Comparison of ENCODE assay signal across 8 cellular contexts in genomic region chr18:79679552-79680099, GRCh38. TPM values are rescaled to one million over a fixed set of nuclear protein-coding genes. Genes with fewer than 3 reads are reported as not detected.
DNase-seq lines count a peak whose midpoint lies in the region; ATAC-seq, FAIRE-seq and TF ChIP-seq lines count a peak whose summit lies in the region.

A gene with protein sequence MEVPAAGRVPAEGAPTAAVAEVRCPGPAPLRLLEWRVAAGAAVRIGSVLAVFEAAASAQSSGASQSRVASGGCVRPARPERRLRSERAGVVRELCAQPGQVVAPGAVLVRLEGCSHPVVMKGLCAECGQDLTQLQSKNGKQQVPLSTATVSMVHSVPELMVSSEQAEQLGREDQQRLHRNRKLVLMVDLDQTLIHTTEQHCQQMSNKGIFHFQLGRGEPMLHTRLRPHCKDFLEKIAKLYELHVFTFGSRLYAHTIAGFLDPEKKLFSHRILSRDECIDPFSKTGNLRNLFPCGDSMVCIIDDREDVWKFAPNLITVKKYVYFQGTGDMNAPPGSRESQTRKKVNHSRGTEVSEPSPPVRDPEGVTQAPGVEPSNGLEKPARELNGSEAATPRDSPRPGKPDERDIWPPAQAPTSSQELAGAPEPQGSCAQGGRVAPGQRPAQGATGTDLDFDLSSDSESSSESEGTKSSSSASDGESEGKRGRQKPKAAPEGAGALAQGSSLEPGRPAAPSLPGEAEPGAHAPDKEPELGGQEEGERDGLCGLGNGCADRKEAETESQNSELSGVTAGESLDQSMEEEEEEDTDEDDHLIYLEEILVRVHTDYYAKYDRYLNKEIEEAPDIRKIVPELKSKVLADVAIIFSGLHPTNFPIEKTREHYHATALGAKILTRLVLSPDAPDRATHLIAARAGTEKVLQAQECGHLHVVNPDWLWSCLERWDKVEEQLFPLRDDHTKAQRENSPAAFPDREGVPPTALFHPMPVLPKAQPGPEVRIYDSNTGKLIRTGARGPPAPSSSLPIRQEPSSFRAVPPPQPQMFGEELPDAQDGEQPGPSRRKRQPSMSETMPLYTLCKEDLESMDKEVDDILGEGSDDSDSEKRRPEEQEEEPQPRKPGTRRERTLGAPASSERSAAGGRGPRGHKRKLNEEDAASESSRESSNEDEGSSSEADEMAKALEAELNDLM (plus strand): TSS chr18:79679803. CDS start chr18:79679948, 145 bp downstream.

- no peaks in the 10 kb centered on the region for H3K27me3 Mint-ChIP-seq in progenitor cell of endocrine pancreas

- H3K36me3 ChIP-seq in adrenal gland (replicated peaks in 1 of 2), result no peaks in the 10 kb centered on the region
- H3K36me3 ChIP-seq in left ventricle myocardium inferior, result peaks cover 3% of the 10 kb centered on the region
- peaks cover 0 to 3% (median 0%) of the 10 kb centered on the region in 4 donors for H3K36me3 ChIP-seq in upper lobe of left lung

- H3K4me1 Mint-ChIP-seq in progenitor cell of endocrine pancreas (ENCODE audit: low read depth), result peaks cover 39% of the 10 kb centered on the region

- 0 out of 2 replicates have a peak, but pooled peaks have one; percentile 33 for TF ChIP-seq POLR2A in GM12891 (IDR thresholded peaks at IDR 0.05; ENCODE audit: low read depth, low read length)
- peak; percentile 42 to 76 for TF ChIP-seq POLR2A in adrenal gland (IDR thresholded peaks at IDR 0.05)
- TF ChIP-seq POLR2A in upper lobe of left lung (IDR thresholded peaks at IDR 0.05), result peak in 3 of 4 donors; percentile 36 to 86 (median 76)

- 0% methylated on average over 2 to 88 of the region's 88 CpGs for WGBS in adrenal gland, 4 donors
- WGBS in upper lobe of left lung, 2 donors, result 0% methylated on average over 17 of the region's 88 CpGs; no CpG with 5 or more reads in 1 of the 2 donors

- H3K4me1 ChIP-seq in adrenal gland (replicated peaks in 1 of 2) (peaks cover 18 to 30% of the 10 kb centered on the region in 2 donors), left ventricle myocardium inferior (peaks cover 59% of the 10 kb centered on the region), upper lobe of left lung (peaks cover 21 to 51% (median 33%) of the 10 kb centered on the region in 4 donors)

- ATAC-seq in HG02642 (IDR thresholded peaks at IDR 0.05; ENCODE audit: poor library complexity, unreplicated experiment) (peak; percentile 70), upper lobe of left lung (ENCODE audit: low FRiP score in 2 of 2) (peak; percentile 93 to 94)

- intact Hi-C loops in adrenal gland (cut with DNase I), result loop anchor here in 1 of 2 donors (10.0 kb wide), 2 partner anchors 275 to 355 kb away; partner anchors contain the start of genes RBFA and SLC66A2
- intact Hi-C loops in left ventricle myocardium inferior (cut with micrococcal nuclease), result no loop called here

- H3K27me3 ChIP-seq in adrenal gland (no peaks in the 10 kb centered on the region), left ventricle myocardium inferior (ENCODE audit: low read depth) (no peaks in the 10 kb centered on the region), upper lobe of left lung (no peaks in the 10 kb centered on the region)

- H3K27ac ChIP-seq in adrenal gland (peak within 1 kb of the TSS; percentile 95 to 100 (median 97)), left ventricle myocardium inferior (replicated peaks) (peak within 1 kb of the TSS; percentile 100), upper lobe of left lung (peak within 1 kb of the TSS; percentile 99)

- H3K9me3 Mint-ChIP-seq in progenitor cell of endocrine pancreas (ENCODE audit: low read depth), result no peaks in the 10 kb centered on the region

- peak in 2 of 6 experiments; percentile 4 to 22 for TF ChIP-seq CTCF in adrenal gland (IDR thresholded peaks at IDR 0.05)
- no peak for TF ChIP-seq CTCF in left ventricle myocardium inferior (IDR thresholded peaks at IDR 0.05; ENCODE audit: borderline replicate concordance)
- no peak for TF ChIP-seq CTCF in progenitor cell of endocrine pancreas (IDR thresholded peaks at IDR 0.05; ENCODE audit: unreplicated experiment)
- peak in 4 of 6 experiments; percentile 20 to 54 (median 44) for TF ChIP-seq CTCF in upper lobe of left lung (IDR thresholded peaks at IDR 0.05)

- H3K9me3 ChIP-seq in adrenal gland (replicated peaks in 1 of 3) (no peaks in the 10 kb centered on the region), left ventricle myocardium inferior (replicated peaks) (no peaks in the 10 kb centered on the region), upper lobe of left lung (no peaks in the 10 kb centered on the region)

- DNase-seq in GM12891 (ENCODE audit: insufficient read length, low spot score) (peak; percentile 95), NCI-H1105 treated with DMSO at 0.1 percent for 48 hours (lab: John Stamatoyannopoulos, UW) (peak; percentile 87), SW 1271 (lab: John Stamatoyannopoulos, UW) (peak; percentile 56 to 89), adrenal gland (peak; percentile 90 to 97 (median 93)), left ventricle myocardium inferior (peak; percentile 91), progenitor cell of endocrine pancreas (ENCODE audit: low spot score, unreplicated experiment) (peak; percentile 68), upper lobe of left lung (peak; percentile 90 to 99)

- H3K4me3 ChIP-seq in adrenal gland (peak within 1 kb of the TSS; percentile 54 to 87 (median 74)), left ventricle myocardium inferior (peak within 1 kb of the TSS; percentile 84), upper lobe of left lung (peak within 1 kb of the TSS; percentile 75 to 98 (median 90))

- peak within 1 kb of the TSS; percentile 99 for H3K27ac Mint-ChIP-seq in progenitor cell of endocrine pancreas

- peaks cover 1% of the 10 kb centered on the region for H3K36me3 Mint-ChIP-seq in progenitor cell of endocrine pancreas (ENCODE audit: insufficient read depth)

- FAIRE-seq in GM12891 (lab: Jason Lieb, UNC), result no peak

- H3K4me3 Mint-ChIP-seq in progenitor cell of endocrine pancreas (ENCODE audit: low read depth), result peak within 1 kb of the TSS; percentile 96

- TF ChIP-seq EP300 in upper lobe of left lung (IDR thresholded peaks at IDR 0.05), result peak in 1 of 4 donors; percentile 15

TF ChIP-seq in GM12891, 5 proteins besides CTCF, POLR2A, EP300 and RAD21:
- peak; percentile 44; the same call in 1 of the 2 replicates for TF ChIP-seq TAF1 (IDR thresholded peaks at IDR 0.05; ENCODE audit: low read depth, low read length)
- TF ChIP-seq POU2F2 (IDR thresholded peaks at IDR 0.05; ENCODE audit: low read depth, low read length), result no peak
- 0 out of 2 replicates have a peak, but pooled peaks have one; percentile 18 for TF ChIP-seq SPI1 (IDR thresholded peaks at IDR 0.05; ENCODE audit: low read depth, low read length)
- no peak for TF ChIP-seq PAX5 (IDR thresholded peaks at IDR 0.05; ENCODE audit: insufficient read depth, low read length, severe bottlenecking)
- no peak for TF ChIP-seq POLR2AphosphoS5 (IDR thresholded peaks at IDR 0.05; ENCODE audit: low read depth, low read length)

RNA-seq across cellular contexts. Expression of the gene that starts here (rescaled TPM):
- polyA plus RNA-seq in GM12891 (2012; ENCODE audit: low read depth, missing spikeins), result 11.3 TPM
- total RNA-seq in adrenal gland (10 to 100 TPM; 11.7 to 21.3 (median 15.8) TPM), left ventricle myocardium inferior (7.5 TPM), progenitor cell of endocrine pancreas (23.9 and 24.9 TPM in 2 replicates), upper lobe of left lung (10 to 100 TPM; 21.3 to 44.7 (median 29.7) TPM)
- polyA plus RNA-seq in adrenal gland, result 10 to 100 TPM in 2 of 3 donors, 1 to 10 TPM in 1; 3.8 to 23.9 (median 20.7) TPM

Comparison
In these comparisons a context has a peak if more than half of its experiments do, and no peak if none do; other contexts are left out.
1. Peak in every context shown above with its lines: DNase-seq, ATAC-seq, H3K4me3 ChIP-seq and H3K27ac ChIP-seq.
2. CTCF ChIP-seq: peak in upper lobe of left lung (4 of 6); none in left ventricle myocardium inferior (single experiment) and progenitor cell of endocrine pancreas (single experiment).